In the genomic region with DNA sequence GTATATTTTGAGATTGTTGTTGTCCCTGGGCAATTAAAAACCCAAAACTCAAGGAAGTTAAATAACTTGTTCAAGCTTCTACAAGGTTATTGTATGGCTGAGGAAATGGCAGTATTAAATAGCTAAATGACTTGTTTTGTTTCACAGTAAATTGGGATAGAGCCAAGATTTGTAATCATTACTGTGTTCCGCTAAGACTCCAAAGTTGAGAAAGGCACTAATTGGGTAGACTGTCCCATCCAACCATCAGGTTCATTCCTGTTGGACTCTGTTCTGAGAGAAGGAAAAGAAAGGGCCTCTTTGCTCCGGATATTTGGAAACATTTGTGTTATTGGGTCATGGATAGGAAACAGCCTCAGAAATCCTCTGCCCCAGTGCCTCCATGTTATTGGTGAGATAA, we compare ENCODE assay signal across 31 cellular contexts.
"Had no signal": no experiment of that assay in that cellular context is flagged by ENCODE, and none has a peak within 500 bp of the region (broad histone marks: within the 10 kb centered on the region; RNA-seq: fewer than 3 reads in every experiment).

No MANE protein-coding gene starts in this region.

- H3K27ac ChIP-seq: adrenal gland, ascending aorta, colonic mucosa, parathyroid adenoma, suprapubic skin, tibial nerve had no signal

- H3K79me2 ChIP-seq: parathyroid adenoma had no signal

- H3K27me3 ChIP-seq: adrenal gland, ascending aorta, breast epithelium, colonic mucosa, suprapubic skin, tibial nerve had no signal

- FAIRE-seq: frontal cortex, small intestine, urothelium cell line had no signal

- H3K4me1 ChIP-seq: adrenal gland, ascending aorta, breast epithelium, colonic mucosa, parathyroid adenoma, suprapubic skin, tibial nerve had no signal

- ATAC-seq: activated CD4-positive, alpha-beta T cell treated with anti-CD3 and anti-CD28 coated beads for 36 hours; activated T-helper 17 cell treated with anti-CD3 and anti-CD28 coated beads, Interleukin-2, amount 50 U/mL, for 72 hours; left ventricle myocardium superior; mucosa of descending colon; sciatic nerve; stimulated activated effector memory CD8-positive, alpha-beta T cell treated with anti-CD3 and anti-CD28 coated beads, Interleukin-12 subunit alpha, Interleukin-12 subunit beta, amount 100 ng/mL, for 72 hours; stimulated activated naive CD8-positive, alpha-beta T cell treated with anti-CD3 and anti-CD28 coated beads, Interleukin-15, amount 100 ng/mL, for 72 hours; T-helper 17 cell had no signal

- H3K9ac ChIP-seq: parathyroid adenoma had no signal

- H2AFZ ChIP-seq: parathyroid adenoma had no signal

- DNase-seq: activated B cell treated with CpG ODN at 0.5 μM for 24 hours; activated CD4-positive, alpha-beta T cell treated with anti-CD3 and anti-CD28 coated beads for 36 hours; activated CD4-positive, alpha-beta T cell treated with anti-CD3 and anti-CD28 coated beads, Interleukin-2, amount 50 U/mL, for 4 hours; activated CD8-positive, alpha-beta memory T cell treated with anti-CD3 and anti-CD28 coated beads for 24 hours; activated CD8-positive, alpha-beta memory T cell treated with anti-CD3 and anti-CD28 coated beads, Interleukin-2, amount 50 U/mL, for 4 hours; activated naive CD4-positive, alpha-beta T cell; activated T-cell treated with anti-CD3 and anti-CD28 coated beads, Interleukin-2, amount 50 U/mL, for 24 hours; adrenal gland; colonic mucosa; endodermal cell; glutamatergic neuron; hippocampal formation; kidney glomerular epithelial cell; left ventricle myocardium superior; mucosa of descending colon; nephron progenitor cell; nucleus accumbens; small intestine; stimulated activated CD4-positive, alpha-beta T cell treated with anti-CD3 and anti-CD28 coated beads, Interleukin-2, amount 100 ng/mL, for 24 hours; stimulated activated naive CD8-positive, alpha-beta T cell treated with anti-CD3 and anti-CD28 coated beads, Interleukin-15, amount 100 ng/mL, for 72 hours; T-helper 17 cell had no signal

- H3K9me3 ChIP-seq: adrenal gland, ascending aorta, breast epithelium, colonic mucosa, mucosa of descending colon, suprapubic skin, tibial nerve had no signal

- H3K36me3 ChIP-seq: adrenal gland, ascending aorta, breast epithelium, colonic mucosa, suprapubic skin had no signal

- H3K4me3 ChIP-seq: adrenal gland, ascending aorta, breast epithelium, colonic mucosa, mucosa of descending colon, suprapubic skin, tibial nerve had no signal
